ENCODE assay signal across 23 cellular contexts in genomic region chr1:218079820-218080219, GRCh38.
"Had no signal": no experiment of that assay in that cellular context is flagged by ENCODE, and none has a peak within 500 bp of the region (broad histone marks: within the 10 kb centered on the region; RNA-seq: fewer than 3 reads in every experiment).

No MANE protein-coding gene starts in this region.

- H2AFZ ChIP-seq: parathyroid adenoma had no signal

- ATAC-seq: natural killer cell; psoas muscle; right lobe of liver; stimulated activated naive B cell treated with anti-CD40 and anti-IgM and Interleukin-4, amounts not matched to agents 10 μg/mL and 1 μg/mL and 100 μg/mL, for 72 hours had no signal

- H3K9ac ChIP-seq: parathyroid adenoma had no signal

- H3K27ac ChIP-seq: ovary, parathyroid adenoma, psoas muscle, right lobe of liver, sigmoid colon, stomach, thoracic aorta, thyroid gland, tibial nerve, upper lobe of left lung, vagina had no signal

- DNase-seq: natural killer cell; occipital lobe; ovary; posterior cingulate gyrus; psoas muscle; right cardiac atrium; right lobe of liver; sigmoid colon; small intestine; stimulated activated CD4-positive, alpha-beta T cell treated with anti-CD3 and anti-CD28 coated beads, Interleukin-15, amount 100 ng/mL, for 24 hours; stimulated activated CD4-positive, alpha-beta T cell treated with anti-CD3 and anti-CD28 coated beads, Interleukin-2, amount 100 ng/mL, for 24 hours; stimulated activated CD4-positive, alpha-beta T cell treated with anti-CD3 and anti-CD28 coated beads, Interleukin-2, amount 100 ng/mL, for 48 hours; stimulated activated CD4-positive, alpha-beta T cell treated with anti-CD3 and anti-CD28 coated beads, Interleukin-4, amount 100 ng/mL, for 24 hours; stimulated activated naive B cell treated with anti-CD40 and anti-IgM and Interleukin-4, amounts not matched to agents 10 μg/mL and 1 μg/mL and 100 μg/mL, for 72 hours; stimulated activated naive CD4-positive, alpha-beta T cell treated with Interleukin-2 at 50 U/mL for 16 hours; stomach; thyroid gland; trophoblast cell; upper lobe of left lung had no signal

- H3K9me3 ChIP-seq: ovary, psoas muscle, right lobe of liver, sigmoid colon, stomach, thoracic aorta, thyroid gland, tibial nerve, upper lobe of left lung, vagina had no signal

- H3K27me3 ChIP-seq: ovary, right lobe of liver, sigmoid colon, stomach, thyroid gland, tibial nerve, upper lobe of left lung, vagina had no signal

- H3K4me3 ChIP-seq: ovary, psoas muscle, right lobe of liver, sigmoid colon, stomach, thoracic aorta, thyroid gland, tibial nerve, upper lobe of left lung, vagina had no signal

- H3K36me3 ChIP-seq: ovary, right lobe of liver, sigmoid colon, stomach, thoracic aorta, thyroid gland, tibial nerve, upper lobe of left lung, vagina had no signal

- H3K4me1 ChIP-seq: parathyroid adenoma, psoas muscle, right lobe of liver, sigmoid colon, stomach, thyroid gland, tibial nerve, upper lobe of left lung, vagina had no signal

- H3K79me2 ChIP-seq: parathyroid adenoma had no signal
